In the genomic region with DNA sequence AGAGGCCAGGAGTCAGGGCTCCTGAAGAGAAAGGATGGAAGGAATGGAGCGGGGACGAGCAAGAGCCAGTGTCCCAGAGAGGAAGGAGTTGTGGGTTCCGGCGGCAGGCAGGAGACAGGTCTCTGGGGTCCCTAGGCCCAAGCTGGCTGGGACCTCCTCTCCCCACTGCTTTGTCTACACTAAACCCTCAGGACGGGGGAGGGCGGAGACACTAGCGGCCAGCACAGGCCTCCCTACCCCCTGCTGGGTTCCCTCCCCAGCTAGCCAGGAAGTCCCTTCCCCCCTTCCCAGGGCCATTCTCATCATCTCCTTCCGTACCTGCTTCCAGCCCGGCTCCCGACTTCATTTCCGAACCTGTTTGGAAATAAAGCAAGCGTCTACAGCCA, we compare ENCODE assay signal across 1 cellular context.
TF ChIP-seq lines count a peak whose summit lies in the region.

No MANE protein-coding gene starts in this region.

TF ChIP-seq in SK-N-SH, 30 proteins besides CTCF, POLR2A, EP300 and RAD21 (continued from another document):
- TF ChIP-seq, protein P1, sequence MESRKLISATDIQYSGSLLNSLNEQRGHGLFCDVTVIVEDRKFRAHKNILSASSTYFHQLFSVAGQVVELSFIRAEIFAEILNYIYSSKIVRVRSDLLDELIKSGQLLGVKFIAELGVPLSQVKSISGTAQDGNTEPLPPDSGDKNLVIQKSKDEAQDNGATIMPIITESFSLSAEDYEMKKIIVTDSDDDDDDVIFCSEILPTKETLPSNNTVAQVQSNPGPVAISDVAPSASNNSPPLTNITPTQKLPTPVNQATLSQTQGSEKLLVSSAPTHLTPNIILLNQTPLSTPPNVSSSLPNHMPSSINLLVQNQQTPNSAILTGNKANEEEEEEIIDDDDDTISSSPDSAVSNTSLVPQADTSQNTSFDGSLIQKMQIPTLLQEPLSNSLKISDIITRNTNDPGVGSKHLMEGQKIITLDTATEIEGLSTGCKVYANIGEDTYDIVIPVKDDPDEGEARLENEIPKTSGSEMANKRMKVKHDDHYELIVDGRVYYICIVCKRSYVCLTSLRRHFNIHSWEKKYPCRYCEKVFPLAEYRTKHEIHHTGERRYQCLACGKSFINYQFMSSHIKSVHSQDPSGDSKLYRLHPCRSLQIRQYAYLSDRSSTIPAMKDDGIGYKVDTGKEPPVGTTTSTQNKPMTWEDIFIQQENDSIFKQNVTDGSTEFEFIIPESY (IDR thresholded peaks at IDR 0.05; ENCODE audit: borderline replicate concordance, low read depth): no peak
